In genomic region chr15:74175271-74176191, GRCh38 we compare ENCODE assay signal across 21 cellular contexts. TPM values are rescaled to one million over a fixed set of nuclear protein-coding genes. Genes with fewer than 3 reads are reported as not detected.
DNase-seq lines count a peak whose midpoint lies in the region; ATAC-seq, FAIRE-seq and TF ChIP-seq lines count a peak whose summit lies in the region.
"Had no signal": no experiment of that assay in that cellular context is flagged by ENCODE, and none has a peak within 500 bp of the region (broad histone marks: within the 10 kb centered on the region; RNA-seq: fewer than 3 reads in every experiment).

No MANE protein-coding gene starts in this region.

- H3K4me1 Mint-ChIP-seq in stimulated activated effector memory CD8-positive, alpha-beta T cell treated with anti-CD3 and anti-CD28 coated beads, Interleukin-12 subunit alpha, Interleukin-12 subunit beta, amount 100 ng/mL, for 72 hours = peaks cover 6% of the 10 kb centered on the region
- H3K4me1 Mint-ChIP-seq: activated B cell treated with CpG ODN at 0.5 μM for 24 hours had no signal

- peak overlapping the region in 1 of 2 experiments; percentile 90; a peak in 3 of 6 replicates for H3K27ac ChIP-seq in A549
- H3K27ac ChIP-seq in Peyer's patch = no peak overlapping the region
- peak overlapping the region in 3 of 4 donors; percentile 82 to 84 (median 84) for H3K27ac ChIP-seq in gastroesophageal sphincter
- no peak overlapping the region for H3K27ac ChIP-seq in rectal smooth muscle tissue (ENCODE audit: low read depth, low read length)

- H3K27ac Mint-ChIP-seq in stimulated activated effector memory CD8-positive, alpha-beta T cell treated with anti-CD3 and anti-CD28 coated beads, Interleukin-12 subunit alpha, Interleukin-12 subunit beta, amount 100 ng/mL, for 72 hours = no peak overlapping the region
- H3K27ac Mint-ChIP-seq: activated B cell treated with CpG ODN at 0.5 μM for 24 hours; GM23338; stimulated activated naive CD8-positive, alpha-beta T cell treated with anti-CD3 and anti-CD28 coated beads, Interleukin-15, Interleukin-2, amounts not matched to agents 100 ng/mL and 50 ng/mL, for 24 hours had no signal

- no peak for FAIRE-seq in A549 (lab: Jason Lieb, UNC)
- FAIRE-seq: G401.6, GM12892 had no signal

- H3K36me3 Mint-ChIP-seq in stimulated activated effector memory CD8-positive, alpha-beta T cell treated with anti-CD3 and anti-CD28 coated beads, Interleukin-12 subunit alpha, Interleukin-12 subunit beta, amount 100 ng/mL, for 72 hours = no peaks in the 10 kb centered on the region

- no peak for TF ChIP-seq RAD21 in A549 (conservative IDR thresholded peaks at IDR 0.05 in 1 of 2, IDR thresholded peaks at IDR 0.05 in 1 of 2)

- H3K9me3 ChIP-seq in A549 (no peaks in the 10 kb centered on the region), Peyer's patch (no peaks in the 10 kb centered on the region), gastroesophageal sphincter (no peaks in the 10 kb centered on the region)
- H3K9me3 ChIP-seq: esophagus squamous epithelium had no signal

- H3K4me3 Mint-ChIP-seq in stimulated activated effector memory CD8-positive, alpha-beta T cell treated with anti-CD3 and anti-CD28 coated beads, Interleukin-12 subunit alpha, Interleukin-12 subunit beta, amount 100 ng/mL, for 72 hours = no peak overlapping the region
- H3K4me3 Mint-ChIP-seq: activated B cell treated with CpG ODN at 0.5 μM for 24 hours; GM23338; stimulated activated naive CD8-positive, alpha-beta T cell treated with anti-CD3 and anti-CD28 coated beads, Interleukin-15, Interleukin-2, amounts not matched to agents 100 ng/mL and 50 ng/mL, for 24 hours had no signal

- no peak for TF ChIP-seq EP300 in A549 (IDR thresholded peaks at IDR 0.05)
- no peak for TF ChIP-seq EP300 in gastroesophageal sphincter (IDR thresholded peaks at IDR 0.05)

- ATAC-seq in A549 (no peak), gastroesophageal sphincter (no peak), HG03097 (IDR thresholded peaks at IDR 0.05; ENCODE audit: low FRiP score, unreplicated experiment) (no peak), HG03460 (IDR thresholded peaks at IDR 0.05; ENCODE audit: unreplicated experiment) (no peak)
- ATAC-seq in stimulated activated effector memory CD8-positive, alpha-beta T cell treated with anti-CD3 and anti-CD28 coated beads, Interleukin-12 subunit alpha, Interleukin-12 subunit beta, amount 100 ng/mL, for 72 hours = no peak

- no peak for TF ChIP-seq POLR2A in A549 (IDR thresholded peaks at IDR 0.05; ENCODE audit: low read length)
- no peak for TF ChIP-seq POLR2A in Peyer's patch (IDR thresholded peaks at IDR 0.05)
- no peak for TF ChIP-seq POLR2A in gastroesophageal sphincter (IDR thresholded peaks at IDR 0.05)

- no peak overlapping the region for H3K4me3 ChIP-seq in A549
- H3K4me3 ChIP-seq in Peyer's patch = no peak overlapping the region
- H3K4me3 ChIP-seq in gastroesophageal sphincter = peak overlapping the region in 1 of 2 donors; percentile 51
- peak overlapping the region; percentile 60 for H3K4me3 ChIP-seq in rectal smooth muscle tissue (ENCODE audit: low read length)
- H3K4me3 ChIP-seq: GM23338 had no signal

- H3K9me3 Mint-ChIP-seq in stimulated activated effector memory CD8-positive, alpha-beta T cell treated with anti-CD3 and anti-CD28 coated beads, Interleukin-12 subunit alpha, Interleukin-12 subunit beta, amount 100 ng/mL, for 72 hours = no peaks in the 10 kb centered on the region
- H3K9me3 Mint-ChIP-seq: activated B cell treated with CpG ODN at 0.5 μM for 24 hours; GM23338; stimulated activated naive CD8-positive, alpha-beta T cell treated with anti-CD3 and anti-CD28 coated beads, Interleukin-15, Interleukin-2, amounts not matched to agents 100 ng/mL and 50 ng/mL, for 24 hours had no signal

- no peak overlapping the region for H3K4me2 ChIP-seq in A549
- H3K4me2 ChIP-seq: GM23338 had no signal

- peaks cover 58% of the 10 kb centered on the region for H3K4me1 ChIP-seq in A549
- peaks cover 0 to 17% (median 0%) of the 10 kb centered on the region in 4 donors for H3K4me1 ChIP-seq in Peyer's patch
- peaks cover 0 to 100% (median 60%) of the 10 kb centered on the region in 3 donors for H3K4me1 ChIP-seq in gastroesophageal sphincter
- peaks cover 33% of the 10 kb centered on the region for H3K4me1 ChIP-seq in rectal smooth muscle tissue (ENCODE audit: control insufficient read depth, insufficient read depth, low read length)

- no peak for TF ChIP-seq CTCF in A549 (IDR thresholded peaks at IDR 0.05)
- no peak for TF ChIP-seq CTCF in Peyer's patch (IDR thresholded peaks at IDR 0.05)
- TF ChIP-seq CTCF in gastroesophageal sphincter (IDR thresholded peaks at IDR 0.05) = no peak

- no peak for DNase-seq in A549 (ENCODE audit: low read depth in 1 of 2, low spot score in 1 of 2)
- DNase-seq in Peyer's patch = peak in 2 of 3 donors; percentile 38 to 42
- no peak for DNase-seq in stimulated activated effector memory CD8-positive, alpha-beta T cell treated with anti-CD3 and anti-CD28 coated beads, Interleukin-12 subunit alpha, Interleukin-12 subunit beta, amount 100 ng/mL, for 72 hours (ENCODE audit: low spot score in 2 of 2)
- no peak for DNase-seq in HT-29 (ENCODE audit: low spot score)
- DNase-seq: activated B cell treated with CpG ODN at 0.5 μM for 24 hours; activated gamma-delta T cell; COR-L47; esophagus squamous epithelium; KG1; kidney glomerular epithelial cell; NCI-H1092 treated with DMSO at 0.1 percent for 48 hours; NK-92 treated with Interleukin-12 subunit alpha and Interleukin-12 subunit beta, amount 100 ng/mL, for 24 hours had no signal

- POLR2A ChIA-PET in A549 (lab: Yijun Ruan, JAX) = interaction anchor here (1.0 to 1.7 kb wide), 4 partner anchors 21 to 133 kb away, joined by 3 to 4 read pairs (median 3); partner anchors contain the start of gene STRA6

- CTCF ChIA-PET in A549 (lab: Yijun Ruan, JAX) = interaction anchor here (0.9 to 1.4 kb wide), 5 partner anchors 16 to 133 kb away, joined by 3 to 4 read pairs (median 3); partner anchors contain the start of gene STRA6

- no peak overlapping the region for H3K9ac ChIP-seq in rectal smooth muscle tissue (ENCODE audit: low read length)

- no peaks in the 10 kb centered on the region for H3K36me3 ChIP-seq in Peyer's patch
- peaks cover 0 to 12% of the 10 kb centered on the region in 2 donors for H3K36me3 ChIP-seq in gastroesophageal sphincter
- H3K36me3 ChIP-seq in rectal smooth muscle tissue (ENCODE audit: control insufficient read depth, insufficient read depth, low read length) = no peaks in the 10 kb centered on the region
- H3K36me3 ChIP-seq: esophagus squamous epithelium had no signal

- H3K27me3 ChIP-seq in Peyer's patch (no peaks in the 10 kb centered on the region), gastroesophageal sphincter (no peaks in the 10 kb centered on the region), rectal smooth muscle tissue (ENCODE audit: control insufficient read depth, insufficient read depth, low read length) (no peaks in the 10 kb centered on the region)

- 90% methylated on average over 38 of the region's 45 CpGs for WGBS in A549 (ENCODE audit: missing lambda C conversion rate)
- WGBS in gastroesophageal sphincter (ENCODE audit: low coverage in 1 of 2), 2 donors = 86% methylated on average over 12 of the region's 45 CpGs; no CpG with 5 or more reads in 1 of the 2 donors

TF ChIP-seq in A549, 52 proteins besides CTCF, POLR2A, EP300 and RAD21 (continues in another document):
- 0 out of 2 replicates have a peak, but pooled peaks have one; percentile 27 for TF ChIP-seq PBX3 (IDR thresholded peaks at IDR 0.05)
- TF ChIP-seq JUN (IDR thresholded peaks at IDR 0.05) = peak in 1 of 2 experiments; percentile 36; a peak in 1 of 5 replicates

RNA-seq across cellular contexts. Expression of gene ISLR, which starts 2.0 kb away (rescaled TPM):
- polyA plus RNA-seq in A549 (2011; rRNA removed) (0.10 and 0.28 TPM in 2 replicates), A549 (2017; fragmentation: RNase III; extraction: RNeasy Plus Mini Kit Qiagen cat#74134 plus additional on column Dnase treatment) (0.25 to 0.43 TPM (median 0.30 TPM) in 3 replicates)
- 0.11 and 0.17 TPM in 2 replicates for polyA plus RNA-seq in A549 (2012; cell fraction: cytosol; rRNA removed)
- polyA plus RNA-seq in A549 (2012; cell fraction: nucleus; rRNA removed) = 0.59 and 1.1 TPM in 2 replicates
- 0.12 TPM in 1 of 2 replicates, not detected in the other for polyA minus RNA-seq in A549 (2011; rRNA and poly(A)+ RNA removed)
- total RNA-seq in Peyer's patch (10 to 100 TPM in 3 of 4 donors, 1 to 10 TPM in 1; 6.3 to 22.8 (median 17.5) TPM), gastroesophageal sphincter (100 to 1,000 TPM in 2 of 4 donors, 10 to 100 TPM in 2; 52.6 to 152 (median 89.5) TPM)
- not detected in 2 replicates for total RNA-seq in HT-29 (2014; rRNA removed; shearing (Covaris generic))
- total RNA-seq: activated B cell treated with CpG ODN at 0.5 μM for 24 hours; GM23338; T-helper 1 cell treated with Interleukin-12 subunit alpha and Interleukin-12 subunit beta and Interleukin-4 antibody, amounts not matched to agents 30 ng/mL and 1 ng/mL, for 36 hours had no signal

RNA-seq across cellular contexts. Expression of gene STRA6, which starts 27.1 kb away (rescaled TPM):
- polyA plus RNA-seq in A549 (2011; rRNA removed) (35.0 and 49.8 TPM in 2 replicates), A549 (2017; fragmentation: RNase III; extraction: RNeasy Plus Mini Kit Qiagen cat#74134 plus additional on column Dnase treatment) (60.6 to 76.4 TPM (median 70.2 TPM) in 3 replicates)
- polyA plus RNA-seq in A549 (2012; cell fraction: cytosol; rRNA removed) = 31.3 and 39.8 TPM in 2 replicates
- polyA plus RNA-seq in A549 (2012; cell fraction: nucleus; rRNA removed) = 165 and 201 TPM in 2 replicates
- 63.6 and 65.0 TPM in 2 replicates for polyA minus RNA-seq in A549 (2011; rRNA and poly(A)+ RNA removed)
- total RNA-seq in Peyer's patch (under 1 TPM in 1 of 4 donors, not detected in 3; 0.83 TPM), gastroesophageal sphincter (under 1 TPM in 1 of 4 donors, not detected in 3; 0.12 TPM)
- total RNA-seq in HT-29 (2014; rRNA removed; shearing (Covaris generic)) = 14.3 and 14.7 TPM in 2 replicates
- total RNA-seq: activated B cell treated with CpG ODN at 0.5 μM for 24 hours; T-helper 1 cell treated with Interleukin-12 subunit alpha and Interleukin-12 subunit beta and Interleukin-4 antibody, amounts not matched to agents 30 ng/mL and 1 ng/mL, for 36 hours had no signal

RNA-seq across cellular contexts. Expression of gene ISLR2, which starts 45.1 kb away (rescaled TPM):
- polyA plus RNA-seq in A549 (2011; rRNA removed) = 0.03 and 0.12 TPM in 2 replicates
- 0.04 and 0.11 TPM in 2 replicates for polyA plus RNA-seq in A549 (2012; cell fraction: cytosol; rRNA removed)
- 0.15 and 0.32 TPM in 2 replicates for polyA plus RNA-seq in A549 (2012; cell fraction: nucleus; rRNA removed)
- polyA plus RNA-seq in A549 (2017; fragmentation: RNase III; extraction: RNeasy Plus Mini Kit Qiagen cat#74134 plus additional on column Dnase treatment) = 0.10 to 0.25 TPM (median 0.17 TPM) in 3 replicates
- 0.17 TPM in 1 of 2 replicates, not detected in the other for polyA minus RNA-seq in A549 (2011; rRNA and poly(A)+ RNA removed)
- under 1 TPM in 3 of 4 donors, not detected in 1; 0.66 to 0.94 (median 0.70) TPM for total RNA-seq in Peyer's patch
- 1 to 10 TPM in 3 of 4 donors, under 1 TPM in 1; 0.54 to 5.4 (median 1.5) TPM for total RNA-seq in gastroesophageal sphincter
- not detected in 2 replicates for total RNA-seq in HT-29 (2014; rRNA removed; shearing (Covaris generic))
- total RNA-seq: activated B cell treated with CpG ODN at 0.5 μM for 24 hours; T-helper 1 cell treated with Interleukin-12 subunit alpha and Interleukin-12 subunit beta and Interleukin-4 antibody, amounts not matched to agents 30 ng/mL and 1 ng/mL, for 36 hours had no signal

Comparison
In these comparisons a context has a peak if more than half of its experiments do, and no peak if none do; other contexts are left out.
1. DNase-seq: peak in Peyer's patch (2 of 3); none in A549 (0 of 2), stimulated activated effector memory CD8-positive, alpha-beta T cell treated with anti-CD3 and anti-CD28 coated beads, Interleukin-12 subunit alpha, Interleukin-12 subunit beta, amount 100 ng/mL, for 72 hours (0 of 2) and HT-29 (single experiment).
2. H3K27ac ChIP-seq: peak in gastroesophageal sphincter (3 of 4); none in Peyer's patch (0 of 4) and rectal smooth muscle tissue (single experiment).